ENCODE assay signal across 29 cellular contexts in the genomic region with DNA sequence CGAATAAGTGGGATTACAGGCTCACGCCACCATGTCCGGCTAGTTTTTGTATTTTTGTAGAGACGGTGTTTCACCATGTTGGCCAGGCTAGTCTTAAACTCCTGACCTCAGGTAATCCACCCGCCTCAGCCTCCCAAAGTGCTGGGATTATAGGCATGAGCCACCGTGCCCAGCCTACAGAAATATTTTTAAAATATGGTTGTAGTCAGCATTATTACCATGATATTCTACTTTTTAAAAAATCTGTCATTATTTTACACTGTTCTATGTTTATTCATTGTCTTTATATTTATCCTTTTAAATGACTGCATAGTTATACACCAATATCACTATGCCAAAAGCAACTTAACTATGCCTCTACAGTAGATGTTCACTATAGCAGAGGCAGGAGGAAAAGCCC.
"Had no signal": no experiment of that assay in that cellular context is flagged by ENCODE, and none has a peak within 500 bp of the region (broad histone marks: within the 10 kb centered on the region; RNA-seq: fewer than 3 reads in every experiment).

No MANE protein-coding gene starts in this region.

- H3K27me3 ChIP-seq: stomach, suprapubic skin, testis, thyroid gland, tibial artery, tibial nerve, transverse colon, upper lobe of left lung, upper lobe of right lung, uterus, vagina had no signal

- ATAC-seq: stimulated activated effector memory CD8-positive, alpha-beta T cell treated with anti-CD3 and anti-CD28 coated beads, Interleukin-12 subunit alpha, Interleukin-12 subunit beta, amount 100 ng/mL, for 72 hours; stimulated activated memory B cell treated with anti-CD40 and anti-IgM and Interleukin-4, amounts not matched to agents 10 μg/mL and 1 μg/mL and 100 μg/mL, for 72 hours; stimulated activated naive B cell treated with anti-CD40 and anti-IgM and Interleukin-4, amounts not matched to agents 10 μg/mL and 1 μg/mL and 100 μg/mL, for 72 hours; stimulated activated naive CD8-positive, alpha-beta T cell treated with anti-CD3 and anti-CD28 coated beads, Interleukin-15, amount 100 ng/mL, for 72 hours; stimulated activated naive CD8-positive, alpha-beta T cell treated with anti-CD3 and anti-CD28 coated beads, Interleukin-15, Interleukin-2, amounts not matched to agents 100 U/mL and 50 U/mL, for 24 hours; upper lobe of right lung had no signal

- H3K4me1 Mint-ChIP-seq: stimulated activated effector memory CD8-positive, alpha-beta T cell treated with anti-CD3 and anti-CD28 coated beads, Interleukin-12 subunit alpha, Interleukin-12 subunit beta, amount 100 ng/mL, for 72 hours; stimulated activated memory B cell treated with anti-CD40 and anti-IgM and Interleukin-4, amounts not matched to agents 10 μg/mL and 1 μg/mL and 100 μg/mL, for 72 hours; stimulated activated naive B cell treated with anti-CD40 and anti-IgM and Interleukin-4, amounts not matched to agents 10 μg/mL and 1 μg/mL and 100 μg/mL, for 72 hours; stimulated activated naive CD8-positive, alpha-beta T cell treated with anti-CD3 and anti-CD28 coated beads, Interleukin-15, amount 100 ng/mL, for 72 hours had no signal

- H3K36me3 Mint-ChIP-seq: stimulated activated effector memory CD8-positive, alpha-beta T cell treated with anti-CD3 and anti-CD28 coated beads, Interleukin-12 subunit alpha, Interleukin-12 subunit beta, amount 100 ng/mL, for 72 hours; stimulated activated memory B cell treated with anti-CD40 and anti-IgM and Interleukin-4, amounts not matched to agents 10 μg/mL and 1 μg/mL and 100 μg/mL, for 72 hours; type B pancreatic cell had no signal

- H3K9me3 Mint-ChIP-seq: stimulated activated effector memory CD8-positive, alpha-beta T cell treated with anti-CD3 and anti-CD28 coated beads, Interleukin-12 subunit alpha, Interleukin-12 subunit beta, amount 100 ng/mL, for 72 hours; stimulated activated memory B cell treated with anti-CD40 and anti-IgM and Interleukin-4, amounts not matched to agents 10 μg/mL and 1 μg/mL and 100 μg/mL, for 72 hours; stimulated activated naive CD8-positive, alpha-beta T cell treated with anti-CD3 and anti-CD28 coated beads, Interleukin-15, amount 100 ng/mL, for 72 hours; stimulated activated naive CD8-positive, alpha-beta T cell treated with anti-CD3 and anti-CD28 coated beads, Interleukin-15, Interleukin-2, amounts not matched to agents 100 ng/mL and 50 ng/mL, for 24 hours; type B pancreatic cell had no signal

- H3K36me3 ChIP-seq: stomach, suprapubic skin, thoracic aorta, thyroid gland, tibial artery, tibial nerve, transverse colon, upper lobe of left lung, upper lobe of right lung, uterus, vagina had no signal

- H3K27ac Mint-ChIP-seq: stimulated activated effector memory CD8-positive, alpha-beta T cell treated with anti-CD3 and anti-CD28 coated beads, Interleukin-12 subunit alpha, Interleukin-12 subunit beta, amount 100 ng/mL, for 72 hours; stimulated activated memory B cell treated with anti-CD40 and anti-IgM and Interleukin-4, amounts not matched to agents 10 μg/mL and 1 μg/mL and 100 μg/mL, for 72 hours; stimulated activated naive B cell treated with anti-CD40 and anti-IgM and Interleukin-4, amounts not matched to agents 10 μg/mL and 1 μg/mL and 100 μg/mL, for 72 hours; stimulated activated naive CD8-positive, alpha-beta T cell treated with anti-CD3 and anti-CD28 coated beads, Interleukin-15, Interleukin-2, amounts not matched to agents 100 ng/mL and 50 ng/mL, for 24 hours; type B pancreatic cell had no signal

- H3K4me1 ChIP-seq: stomach, suprapubic skin, testis, thyroid gland, tibial artery, tibial nerve, transverse colon, upper lobe of left lung, upper lobe of right lung, uterus, vagina had no signal

- FAIRE-seq: urothelium cell line had no signal

- DNase-seq: stimulated activated CD4-positive, alpha-beta T cell treated with anti-CD3 and anti-CD28 coated beads, Interleukin-2, amount 100 ng/mL, for 48 hours; stimulated activated CD4-positive, alpha-beta T cell treated with anti-CD3 and anti-CD28 coated beads, Interleukin-4, amount 100 ng/mL, for 1 hour; stimulated activated CD4-positive, alpha-beta T cell treated with anti-CD3 and anti-CD28 coated beads, Interleukin-4, amount 100 ng/mL, for 24 hours; stimulated activated CD4-positive, alpha-beta T cell treated with anti-CD3 and anti-CD28 coated beads, Interleukin-4, amount 100 ng/mL, for 4 hours; stimulated activated CD8-positive, alpha-beta memory T cell treated with anti-CD3 and anti-CD28 coated beads, Interleukin-4, amount 100 ng/mL, for 48 hours; stimulated activated naive B cell treated with anti-CD40 and anti-IgM and Interleukin-4, amounts not matched to agents 10 μg/mL and 1 μg/mL and 100 μg/mL, for 72 hours; stimulated activated naive CD4-positive, alpha-beta T cell; stimulated activated naive CD4-positive, alpha-beta T cell treated with Interleukin-2 at 50 U/mL for 16 hours; stimulated activated naive CD8-positive, alpha-beta T cell treated with anti-CD3 and anti-CD28 coated beads, Interleukin-15, amount 100 ng/mL, for 72 hours; stimulated activated naive CD8-positive, alpha-beta T cell treated with anti-CD3 and anti-CD28 coated beads, Interleukin-15, Interleukin-2, amounts not matched to agents 100 U/mL and 50 U/mL, for 24 hours; stomach; substantia nigra; testis; thyroid gland; tibial artery; transverse colon; trophoblast cell; upper lobe of left lung; upper lobe of right lung; uterus had no signal

- H3K4me3 Mint-ChIP-seq: stimulated activated effector memory CD8-positive, alpha-beta T cell treated with anti-CD3 and anti-CD28 coated beads, Interleukin-12 subunit alpha, Interleukin-12 subunit beta, amount 100 ng/mL, for 72 hours; stimulated activated memory B cell treated with anti-CD40 and anti-IgM and Interleukin-4, amounts not matched to agents 10 μg/mL and 1 μg/mL and 100 μg/mL, for 72 hours; stimulated activated naive B cell treated with anti-CD40 and anti-IgM and Interleukin-4, amounts not matched to agents 10 μg/mL and 1 μg/mL and 100 μg/mL, for 72 hours; stimulated activated naive CD8-positive, alpha-beta T cell treated with anti-CD3 and anti-CD28 coated beads, Interleukin-15, amount 100 ng/mL, for 72 hours; stimulated activated naive CD8-positive, alpha-beta T cell treated with anti-CD3 and anti-CD28 coated beads, Interleukin-15, Interleukin-2, amounts not matched to agents 100 ng/mL and 50 ng/mL, for 24 hours; type B pancreatic cell had no signal

- H3K27ac ChIP-seq: stomach, suprapubic skin, testis, thoracic aorta, thyroid gland, tibial artery, tibial nerve, transverse colon, upper lobe of left lung, upper lobe of right lung, uterus, vagina had no signal

- H3K4me3 ChIP-seq: stomach, suprapubic skin, testis, thoracic aorta, thyroid gland, tibial artery, tibial nerve, transverse colon, upper lobe of left lung, upper lobe of right lung, uterus, vagina had no signal

- H3K9me3 ChIP-seq: stomach, suprapubic skin, testis, thoracic aorta, thyroid gland, tibial artery, tibial nerve, transverse colon, upper lobe of left lung, upper lobe of right lung, uterus, vagina had no signal

- H3K27me3 Mint-ChIP-seq: stimulated activated memory B cell treated with anti-CD40 and anti-IgM and Interleukin-4, amounts not matched to agents 10 μg/mL and 1 μg/mL and 100 μg/mL, for 72 hours; stimulated activated naive CD8-positive, alpha-beta T cell treated with anti-CD3 and anti-CD28 coated beads, Interleukin-15, amount 100 ng/mL, for 72 hours; stimulated activated naive CD8-positive, alpha-beta T cell treated with anti-CD3 and anti-CD28 coated beads, Interleukin-15, Interleukin-2, amounts not matched to agents 100 ng/mL and 50 ng/mL, for 24 hours; type B pancreatic cell had no signal
